ENCODE assay signal across 1 cellular context in genomic region chr6:157667211-157668033, GRCh38.
A peak's percentile ranks its signal among the peaks of the same experiment; 100 is the strongest.
TF ChIP-seq lines count a peak whose summit lies in the region.

No MANE protein-coding gene starts in this region.

TF ChIP-seq in K562, 482 proteins besides CTCF, POLR2A, EP300 and RAD21 (continued from another document and continues in another):
- TF ChIP-seq TRIM25 (IDR thresholded peaks at IDR 0.05; ENCODE audit: borderline replicate concordance): peak; percentile 88; the same call in 1 of the 2 replicates
- TF ChIP-seq SNRNP70 (optimal IDR thresholded peaks at IDR 0.05; ENCODE audit: low read depth, low read length): no peak
- TF ChIP-seq RREB1 (CRISPR knock-in tag; IDR thresholded peaks at IDR 0.05): 0 out of 2 replicates have a peak, but pooled peaks have one; percentile 11
- peak; percentile 80 for TF ChIP-seq TOE1 (IDR thresholded peaks at IDR 0.05; ENCODE audit: borderline replicate concordance)
- no peak for TF ChIP-seq TOE1 (CRISPR knock-in tag; IDR thresholded peaks at IDR 0.05; ENCODE audit: borderline replicate concordance, low read depth)
- TF ChIP-seq MAZ (CRISPR knock-in tag; conservative IDR thresholded peaks at IDR 0.05 in 1 of 2, IDR thresholded peaks at IDR 0.05 in 1 of 2): peak in 1 of 2 experiments; percentile 55; a peak in 2 of 4 replicates
- peak; percentile 38 to 53; a peak in 2 of 4 replicates for TF ChIP-seq TRIM24 (IDR thresholded peaks at IDR 0.05)
- peak; percentile 83 for TF ChIP-seq MYBL2 (IDR thresholded peaks at IDR 0.05; ENCODE audit: low read depth)
- no peak for TF ChIP-seq MYBL2 (CRISPR knock-in tag; IDR thresholded peaks at IDR 0.05; ENCODE audit: borderline replicate concordance)
- no peak for TF ChIP-seq HNRNPH1 (optimal IDR thresholded peaks at IDR 0.05; ENCODE audit: low read depth, low read length)
- no peak for TF ChIP-seq COPS2 (conservative IDR thresholded peaks at IDR 0.05)
- TF ChIP-seq MXI1 (IDR thresholded peaks at IDR 0.05; ENCODE audit: low read depth, low read length): no peak
- no peak for TF ChIP-seq NR1H2 (CRISPR knock-in tag; IDR thresholded peaks at IDR 0.05)
- no peak for TF ChIP-seq TFE3 (CRISPR knock-in tag; IDR thresholded peaks at IDR 0.05)
- no peak for TF ChIP-seq ZNF696 (CRISPR knock-in tag; conservative IDR thresholded peaks at IDR 0.05)
- no peak for TF ChIP-seq EWSR1 (IDR thresholded peaks at IDR 0.05; ENCODE audit: borderline replicate concordance, low read depth, partially characterized antibody)
- TF ChIP-seq NCOR1 (IDR thresholded peaks at IDR 0.05): no peak
- TF ChIP-seq DIDO1 (tag; IDR thresholded peaks at IDR 0.05; ENCODE audit: low read depth): no peak
- no peak for TF ChIP-seq USF2 (CRISPR knock-in tag; IDR thresholded peaks at IDR 0.05)
- TF ChIP-seq ZBTB43 (CRISPR knock-in tag; IDR thresholded peaks at IDR 0.05): no peak
- TF ChIP-seq NR2F6 (CRISPR knock-in tag; IDR thresholded peaks at IDR 0.05): no peak
- no peak for TF ChIP-seq MAFG (tag; conservative IDR thresholded peaks at IDR 0.05)
- no peak for TF ChIP-seq SRSF1 (IDR thresholded peaks at IDR 0.05; ENCODE audit: low read depth, low read length)
- no peak for TF ChIP-seq SIN3B (IDR thresholded peaks at IDR 0.05; ENCODE audit: low read depth)
- no peak for TF ChIP-seq SRSF3 (IDR thresholded peaks at IDR 0.05; ENCODE audit: insufficient read depth, low read length)
- no peak for TF ChIP-seq ZBTB49 (CRISPR knock-in tag; IDR thresholded peaks at IDR 0.05; ENCODE audit: borderline replicate concordance)
- TF ChIP-seq ZBTB17 (CRISPR knock-in tag; IDR thresholded peaks at IDR 0.05): no peak
- TF ChIP-seq YBX1 (IDR thresholded peaks at IDR 0.05): peak; percentile 80; the same call in 1 of the 2 replicates
- no peak for TF ChIP-seq ZKSCAN8 (CRISPR knock-in tag; IDR thresholded peaks at IDR 0.05)
- no peak for TF ChIP-seq NFYB (IDR thresholded peaks at IDR 0.05; ENCODE audit: extremely low read depth, insufficient read length)
- TF ChIP-seq NCOA6 (IDR thresholded peaks at IDR 0.05): no peak
- no peak for TF ChIP-seq RAD51 (IDR thresholded peaks at IDR 0.05; ENCODE audit: borderline replicate concordance, low read depth)
- TF ChIP-seq ZC3H11A (IDR thresholded peaks at IDR 0.05; ENCODE audit: low read depth, low read length): peak; percentile 57; the same call in 1 of the 2 replicates
- TF ChIP-seq SMAD2 (IDR thresholded peaks at IDR 0.05; ENCODE audit: low read depth, low read length): no peak
- no peak for TF ChIP-seq HEY1 (CRISPR knock-in tag; IDR thresholded peaks at IDR 0.05; ENCODE audit: borderline replicate concordance)
- no peak for TF ChIP-seq NR0B1 (IDR thresholded peaks at IDR 0.05; ENCODE audit: partially characterized antibody)
- no peak for TF ChIP-seq NELFE (IDR thresholded peaks at IDR 0.05; ENCODE audit: insufficient read depth, insufficient read length)
- no peak for TF ChIP-seq ZNF408 (CRISPR knock-in tag; IDR thresholded peaks at IDR 0.05; ENCODE audit: low read depth)
- peak; percentile 62; the same call in 1 of the 2 replicates for TF ChIP-seq FOXM1 (IDR thresholded peaks at IDR 0.05; ENCODE audit: low read depth)
- TF ChIP-seq FOXM1 (CRISPR knock-in tag; IDR thresholded peaks at IDR 0.05; ENCODE audit: low read depth): no peak
- peak; percentile 97 for TF ChIP-seq ELF4 (CRISPR knock-in tag; IDR thresholded peaks at IDR 0.05)
- TF ChIP-seq ZNF449 (CRISPR knock-in tag; IDR thresholded peaks at IDR 0.05): 0 out of 2 replicates have a peak, but pooled peaks have one; percentile 7
- TF ChIP-seq ZBTB9 (CRISPR knock-in tag; IDR thresholded peaks at IDR 0.05): no peak
- no peak for TF ChIP-seq ZNF507 (tag; conservative IDR thresholded peaks at IDR 0.05)
- peak; percentile 27; the same call in 1 of the 2 replicates for TF ChIP-seq MYC (IDR thresholded peaks at IDR 0.05; ENCODE audit: low read depth, low read length)
- no peak for TF ChIP-seq MYC (CRISPR knock-in tag; IDR thresholded peaks at IDR 0.05; ENCODE audit: borderline replicate concordance, low read depth)
- no peak for TF ChIP-seq FIP1L1 (IDR thresholded peaks at IDR 0.05; ENCODE audit: low read depth, low read length, poor library complexity, severe bottlenecking)
- no peak for TF ChIP-seq ADNP (tag; IDR thresholded peaks at IDR 0.05)
